In genomic region chr1:70410604-70411359, GRCh38 we compare ENCODE assay signal across 1 cellular context.
TF ChIP-seq lines count a peak whose summit lies in the region.

Gene CTH, plus strand, starts transcription at chr1:70411268. Its CDS starts 148 bp downstream, at chr1:70411416.

TF ChIP-seq in HEK293, 187 proteins besides CTCF, POLR2A, EP300 and RAD21 (continued from another document and continues in another):
- TF ChIP-seq, protein P1, sequence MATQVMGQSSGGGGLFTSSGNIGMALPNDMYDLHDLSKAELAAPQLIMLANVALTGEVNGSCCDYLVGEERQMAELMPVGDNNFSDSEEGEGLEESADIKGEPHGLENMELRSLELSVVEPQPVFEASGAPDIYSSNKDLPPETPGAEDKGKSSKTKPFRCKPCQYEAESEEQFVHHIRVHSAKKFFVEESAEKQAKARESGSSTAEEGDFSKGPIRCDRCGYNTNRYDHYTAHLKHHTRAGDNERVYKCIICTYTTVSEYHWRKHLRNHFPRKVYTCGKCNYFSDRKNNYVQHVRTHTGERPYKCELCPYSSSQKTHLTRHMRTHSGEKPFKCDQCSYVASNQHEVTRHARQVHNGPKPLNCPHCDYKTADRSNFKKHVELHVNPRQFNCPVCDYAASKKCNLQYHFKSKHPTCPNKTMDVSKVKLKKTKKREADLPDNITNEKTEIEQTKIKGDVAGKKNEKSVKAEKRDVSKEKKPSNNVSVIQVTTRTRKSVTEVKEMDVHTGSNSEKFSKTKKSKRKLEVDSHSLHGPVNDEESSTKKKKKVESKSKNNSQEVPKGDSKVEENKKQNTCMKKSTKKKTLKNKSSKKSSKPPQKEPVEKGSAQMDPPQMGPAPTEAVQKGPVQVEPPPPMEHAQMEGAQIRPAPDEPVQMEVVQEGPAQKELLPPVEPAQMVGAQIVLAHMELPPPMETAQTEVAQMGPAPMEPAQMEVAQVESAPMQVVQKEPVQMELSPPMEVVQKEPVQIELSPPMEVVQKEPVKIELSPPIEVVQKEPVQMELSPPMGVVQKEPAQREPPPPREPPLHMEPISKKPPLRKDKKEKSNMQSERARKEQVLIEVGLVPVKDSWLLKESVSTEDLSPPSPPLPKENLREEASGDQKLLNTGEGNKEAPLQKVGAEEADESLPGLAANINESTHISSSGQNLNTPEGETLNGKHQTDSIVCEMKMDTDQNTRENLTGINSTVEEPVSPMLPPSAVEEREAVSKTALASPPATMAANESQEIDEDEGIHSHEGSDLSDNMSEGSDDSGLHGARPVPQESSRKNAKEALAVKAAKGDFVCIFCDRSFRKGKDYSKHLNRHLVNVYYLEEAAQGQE (tag by site-specific recombination; IDR thresholded peaks at IDR 0.05), result no peak
- TF ChIP-seq ZNF701 (tag by site-specific recombination; IDR thresholded peaks at IDR 0.05) (no peak), ZNF362 (tag by site-specific recombination; IDR thresholded peaks at IDR 0.05) (no peak), ZNF670 (tag by site-specific recombination; IDR thresholded peaks at IDR 0.05; ENCODE audit: low read depth) (no peak), ZNF629 (tag by site-specific recombination; IDR thresholded peaks at IDR 0.05) (peak; percentile 96), ZEB2 (tag by site-specific recombination; IDR thresholded peaks at IDR 0.05) (peak; percentile 79), SP7 (tag by site-specific recombination; IDR thresholded peaks at IDR 0.05) (peak; percentile 77), ZNF202 (tag by site-specific recombination; IDR thresholded peaks at IDR 0.05; ENCODE audit: borderline replicate concordance) (no peak), ZNF792 (tag by site-specific recombination; IDR thresholded peaks at IDR 0.05) (peak; percentile 51; the same call in 1 of the 2 replicates), ZNF366 (tag by site-specific recombination; conservative IDR thresholded peaks at IDR 0.05) (no peak), ZNF48 (tag by site-specific recombination; IDR thresholded peaks at IDR 0.05) (no peak), ZSCAN30 (tag by site-specific recombination; IDR thresholded peaks at IDR 0.05) (peak; percentile 61), ZNF18 (tag by site-specific recombination; IDR thresholded peaks at IDR 0.05) (peak; percentile 45; the same call in 1 of the 2 replicates), ZNF239 (tag by site-specific recombination; IDR thresholded peaks at IDR 0.05) (no peak), ZSCAN23 (tag by site-specific recombination; IDR thresholded peaks at IDR 0.05) (peak; percentile 25; the same call in 1 of the 2 replicates), ZBTB20 (tag by site-specific recombination; IDR thresholded peaks at IDR 0.05) (peak; percentile 85), ZNF544 (tag by site-specific recombination; IDR thresholded peaks at IDR 0.05) (no peak), ZBTB7A (tag by site-specific recombination; IDR thresholded peaks at IDR 0.05; ENCODE audit: low read depth) (peak; percentile 10; the same call in 1 of the 2 replicates), ZFP69B (tag by site-specific recombination; IDR thresholded peaks at IDR 0.05) (no peak; the same call in 1 of the 2 replicates), ZNF391 (tag by site-specific recombination; IDR thresholded peaks at IDR 0.05; ENCODE audit: borderline replicate concordance, low read depth) (no peak), ZBTB21 (tag by site-specific recombination; IDR thresholded peaks at IDR 0.05) (peak; percentile 91), ZNF433 (tag by site-specific recombination; IDR thresholded peaks at IDR 0.05; ENCODE audit: low read depth) (no peak), ZNF692 (tag by site-specific recombination; IDR thresholded peaks at IDR 0.05) (peak; percentile 66), SCRT1 (tag by site-specific recombination; IDR thresholded peaks at IDR 0.05; ENCODE audit: borderline replicate concordance) (no peak), KLF8 (tag by site-specific recombination; IDR thresholded peaks at IDR 0.05) (peak; percentile 85), ZNF610 (tag by site-specific recombination; IDR thresholded peaks at IDR 0.05; ENCODE audit: borderline replicate concordance) (peak; percentile 77; the same call in 1 of the 2 replicates), ZNF10 (tag by site-specific recombination; IDR thresholded peaks at IDR 0.05) (peak; percentile 53), ZNF112 (tag by site-specific recombination; IDR thresholded peaks at IDR 0.05) (no peak), TRIM28 (IDR thresholded peaks at IDR 0.05; ENCODE audit: borderline replicate concordance, low read length) (peak; percentile 74; the same call in 1 of the 2 replicates), ZNF791 (tag by site-specific recombination; IDR thresholded peaks at IDR 0.05) (no peak), PRDM1 (tag by site-specific recombination; IDR thresholded peaks at IDR 0.05) (no peak), ZNF76 (tag by site-specific recombination; IDR thresholded peaks at IDR 0.05; ENCODE audit: borderline replicate concordance, low read depth) (no peak; the same call in 1 of the 2 replicates), KLF17 (tag by site-specific recombination; IDR thresholded peaks at IDR 0.05) (peak; percentile 66; the same call in 1 of the 2 replicates), ZNF114 (tag by site-specific recombination; IDR thresholded peaks at IDR 0.05) (no peak), ZFP3 (tag by site-specific recombination; IDR thresholded peaks at IDR 0.05; ENCODE audit: low read depth) (no peak), ZNF501 (tag by site-specific recombination; IDR thresholded peaks at IDR 0.05) (peak; percentile 59), ZNF37A (tag by site-specific recombination; IDR thresholded peaks at IDR 0.05) (no peak), ZNF707 (tag by site-specific recombination; IDR thresholded peaks at IDR 0.05) (no peak), BCL6B (tag by site-specific recombination; IDR thresholded peaks at IDR 0.05) (no peak), GLIS1 (tag by site-specific recombination; IDR thresholded peaks at IDR 0.05) (peak; percentile 98), ZNF777 (tag by site-specific recombination; IDR thresholded peaks at IDR 0.05; ENCODE audit: borderline replicate concordance) (no peak)
- TF ChIP-seq, protein P2, sequence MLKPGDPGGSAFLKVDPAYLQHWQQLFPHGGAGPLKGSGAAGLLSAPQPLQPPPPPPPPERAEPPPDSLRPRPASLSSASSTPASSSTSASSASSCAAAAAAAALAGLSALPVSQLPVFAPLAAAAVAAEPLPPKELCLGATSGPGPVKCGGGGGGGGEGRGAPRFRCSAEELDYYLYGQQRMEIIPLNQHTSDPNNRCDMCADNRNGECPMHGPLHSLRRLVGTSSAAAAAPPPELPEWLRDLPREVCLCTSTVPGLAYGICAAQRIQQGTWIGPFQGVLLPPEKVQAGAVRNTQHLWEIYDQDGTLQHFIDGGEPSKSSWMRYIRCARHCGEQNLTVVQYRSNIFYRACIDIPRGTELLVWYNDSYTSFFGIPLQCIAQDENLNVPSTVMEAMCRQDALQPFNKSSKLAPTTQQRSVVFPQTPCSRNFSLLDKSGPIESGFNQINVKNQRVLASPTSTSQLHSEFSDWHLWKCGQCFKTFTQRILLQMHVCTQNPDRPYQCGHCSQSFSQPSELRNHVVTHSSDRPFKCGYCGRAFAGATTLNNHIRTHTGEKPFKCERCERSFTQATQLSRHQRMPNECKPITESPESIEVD (tag by site-specific recombination; IDR thresholded peaks at IDR 0.05), result no peak
- TF ChIP-seq, protein P3, sequence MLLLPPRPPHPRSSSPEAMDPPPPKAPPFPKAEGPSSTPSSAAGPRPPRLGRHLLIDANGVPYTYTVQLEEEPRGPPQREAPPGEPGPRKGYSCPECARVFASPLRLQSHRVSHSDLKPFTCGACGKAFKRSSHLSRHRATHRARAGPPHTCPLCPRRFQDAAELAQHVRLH (tag by site-specific recombination; IDR thresholded peaks at IDR 0.05), result peak; percentile 24; the same call in 1 of the 2 replicates
- TF ChIP-seq, protein P4, sequence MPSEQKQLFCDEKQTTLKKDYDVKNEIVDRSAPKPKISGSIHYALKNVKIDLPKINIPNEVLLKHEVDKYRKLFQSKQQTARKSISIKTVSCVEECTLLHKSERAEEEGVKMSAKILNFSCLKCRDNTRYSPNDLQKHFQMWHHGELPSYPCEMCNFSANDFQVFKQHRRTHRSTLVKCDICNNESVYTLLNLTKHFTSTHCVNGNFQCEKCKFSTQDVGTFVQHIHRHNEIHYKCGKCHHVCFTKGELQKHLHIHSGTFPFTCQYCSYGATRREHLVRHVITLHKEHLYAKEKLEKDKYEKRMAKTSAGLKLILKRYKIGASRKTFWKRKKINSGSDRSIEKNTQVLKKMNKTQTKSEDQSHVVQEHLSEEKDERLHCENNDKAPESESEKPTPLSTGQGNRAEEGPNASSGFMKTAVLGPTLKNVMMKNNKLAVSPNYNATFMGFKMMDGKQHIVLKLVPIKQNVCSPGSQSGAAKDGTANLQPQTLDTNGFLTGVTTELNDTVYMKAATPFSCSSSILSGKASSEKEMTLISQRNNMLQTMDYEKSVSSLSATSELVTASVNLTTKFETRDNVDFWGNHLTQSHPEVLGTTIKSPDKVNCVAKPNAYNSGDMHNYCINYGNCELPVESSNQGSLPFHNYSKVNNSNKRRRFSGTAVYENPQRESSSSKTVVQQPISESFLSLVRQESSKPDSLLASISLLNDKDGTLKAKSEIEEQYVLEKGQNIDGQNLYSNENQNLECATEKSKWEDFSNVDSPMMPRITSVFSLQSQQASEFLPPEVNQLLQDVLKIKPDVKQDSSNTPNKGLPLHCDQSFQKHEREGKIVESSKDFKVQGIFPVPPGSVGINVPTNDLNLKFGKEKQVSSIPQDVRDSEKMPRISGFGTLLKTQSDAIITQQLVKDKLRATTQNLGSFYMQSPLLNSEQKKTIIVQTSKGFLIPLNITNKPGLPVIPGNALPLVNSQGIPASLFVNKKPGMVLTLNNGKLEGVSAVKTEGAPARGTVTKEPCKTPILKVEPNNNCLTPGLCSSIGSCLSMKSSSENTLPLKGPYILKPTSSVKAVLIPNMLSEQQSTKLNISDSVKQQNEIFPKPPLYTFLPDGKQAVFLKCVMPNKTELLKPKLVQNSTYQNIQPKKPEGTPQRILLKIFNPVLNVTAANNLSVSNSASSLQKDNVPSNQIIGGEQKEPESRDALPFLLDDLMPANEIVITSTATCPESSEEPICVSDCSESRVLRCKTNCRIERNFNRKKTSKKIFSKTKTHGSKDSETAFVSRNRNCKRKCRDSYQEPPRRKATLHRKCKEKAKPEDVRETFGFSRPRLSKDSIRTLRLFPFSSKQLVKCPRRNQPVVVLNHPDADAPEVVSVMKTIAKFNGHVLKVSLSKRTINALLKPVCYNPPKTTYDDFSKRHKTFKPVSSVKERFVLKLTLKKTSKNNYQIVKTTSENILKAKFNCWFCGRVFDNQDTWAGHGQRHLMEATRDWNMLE (tag by site-specific recombination; conservative IDR thresholded peaks at IDR 0.05; ENCODE audit: low read depth), result 0 out of 2 replicates have a peak, but pooled peaks have one; percentile 17
- TF ChIP-seq, protein P5, sequence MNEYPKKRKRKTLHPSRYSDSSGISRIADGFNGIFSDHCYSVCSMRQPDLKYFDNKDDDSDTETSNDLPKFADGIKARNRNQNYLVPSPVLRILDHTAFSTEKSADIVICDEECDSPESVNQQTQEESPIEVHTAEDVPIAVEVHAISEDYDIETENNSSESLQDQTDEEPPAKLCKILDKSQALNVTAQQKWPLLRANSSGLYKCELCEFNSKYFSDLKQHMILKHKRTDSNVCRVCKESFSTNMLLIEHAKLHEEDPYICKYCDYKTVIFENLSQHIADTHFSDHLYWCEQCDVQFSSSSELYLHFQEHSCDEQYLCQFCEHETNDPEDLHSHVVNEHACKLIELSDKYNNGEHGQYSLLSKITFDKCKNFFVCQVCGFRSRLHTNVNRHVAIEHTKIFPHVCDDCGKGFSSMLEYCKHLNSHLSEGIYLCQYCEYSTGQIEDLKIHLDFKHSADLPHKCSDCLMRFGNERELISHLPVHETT (tag by site-specific recombination; IDR thresholded peaks at IDR 0.05), result 0 out of 2 replicates have a peak, but pooled peaks have one; percentile 37
